16 cellular contexts compared by ENCODE assay signal in genomic region chr3:117141821-117142220, GRCh38.
DNase-seq lines count a peak whose midpoint lies in the region; ATAC-seq and TF ChIP-seq lines count a peak whose summit lies in the region.
"Had no signal": no experiment of that assay in that cellular context is flagged by ENCODE, and none has a peak within 500 bp of the region (broad histone marks: within the 10 kb centered on the region; RNA-seq: fewer than 3 reads in every experiment).

No MANE protein-coding gene starts in this region.

- TF ChIP-seq CTCF in nephron (IDR thresholded peaks at IDR 0.05; ENCODE audit: unreplicated experiment in 3 of 3), result no peak

- H3K4me1 Mint-ChIP-seq in nephron, result peaks cover 39% of the 10 kb centered on the region
- no peaks in the 10 kb centered on the region for H3K4me1 Mint-ChIP-seq in activated T-helper 1 cell treated with anti-CD3 and anti-CD28 coated beads, Interleukin-12 subunit alpha, Interleukin-12 subunit beta, Interleukin-2, Interleukin-4 antibody, amounts not matched to agents 30 ng/mL and 10 ng/mL and 1 ng/mL, durations not matched to agents 14 hours and 24 hours and 36 hours (ENCODE audit: low read depth)
- H3K4me1 Mint-ChIP-seq: CD8-positive, alpha-beta memory T cell had no signal

- peaks cover 4% of the 10 kb centered on the region for H3K27me3 Mint-ChIP-seq in nephron (ENCODE audit: low read depth)
- H3K27me3 Mint-ChIP-seq in activated T-helper 1 cell treated with anti-CD3 and anti-CD28 coated beads, Interleukin-12 subunit alpha, Interleukin-12 subunit beta, Interleukin-2, Interleukin-4 antibody, amounts not matched to agents 30 ng/mL and 10 ng/mL and 1 ng/mL, durations not matched to agents 14 hours and 24 hours and 36 hours (ENCODE audit: insufficient read depth), result no peaks in the 10 kb centered on the region

- no peak for ATAC-seq in GM21786 (IDR thresholded peaks at IDR 0.05; ENCODE audit: unreplicated experiment)

- peak; percentile 3 for DNase-seq in DMS53 (lab: John Stamatoyannopoulos, UW)
- DNase-seq in DMS53 treated with DMSO at 0.1 percent for 48 hours (lab: John Stamatoyannopoulos, UW; ENCODE audit: unreplicated experiment), result no peak
- DNase-seq in NCI-H1092 (lab: John Stamatoyannopoulos, UW), result peak; percentile 35
- DNase-seq in NCI-H748 (lab: John Stamatoyannopoulos, UW; ENCODE audit: unreplicated experiment), result peak; percentile 29
- no peak for DNase-seq in activated T-helper 1 cell treated with anti-CD3 and anti-CD28 coated beads, Interleukin-12 subunit alpha, Interleukin-12 subunit beta, Interleukin-2, Interleukin-4 antibody, amounts not matched to agents 30 ng/mL and 10 ng/mL and 1 ng/mL, durations not matched to agents 14 hours and 24 hours and 36 hours (ENCODE audit: low spot score)
- DNase-seq in stimulated activated CD4-positive, alpha-beta T cell treated with anti-CD3 and anti-CD28 coated beads, Interleukin-2, amount 100 ng/mL, for 24 hours, result no peak
- DNase-seq: CD8-positive, alpha-beta memory T cell; DMS 273 treated with DMSO at 0.1 percent for 48 hours; H7; NCI-H1048; NCI-H2029 treated with DMSO at 0.1 percent for 48 hours; NCI-H446; NCI-H774; PC-9 had no signal

- no peaks in the 10 kb centered on the region for H3K36me3 Mint-ChIP-seq in nephron (ENCODE audit: low read depth)
- H3K36me3 Mint-ChIP-seq in activated T-helper 1 cell treated with anti-CD3 and anti-CD28 coated beads, Interleukin-12 subunit alpha, Interleukin-12 subunit beta, Interleukin-2, Interleukin-4 antibody, amounts not matched to agents 30 ng/mL and 10 ng/mL and 1 ng/mL, durations not matched to agents 14 hours and 24 hours and 36 hours (ENCODE audit: low read depth), result no peaks in the 10 kb centered on the region
- H3K36me3 Mint-ChIP-seq: CD8-positive, alpha-beta memory T cell had no signal

- intact Hi-C loops in activated T-helper 1 cell treated with anti-CD3 and anti-CD28 coated beads, Interleukin-12 subunit alpha, Interleukin-12 subunit beta, Interleukin-2, Interleukin-4 antibody, amounts not matched to agents 30 ng/mL and 10 ng/mL and 1 ng/mL, durations not matched to agents 14 hours and 24 hours and 36 hours (cut with micrococcal nuclease), result no loop called here

- H3K9me3 Mint-ChIP-seq in nephron, result no peaks in the 10 kb centered on the region
- H3K9me3 Mint-ChIP-seq in activated T-helper 1 cell treated with anti-CD3 and anti-CD28 coated beads, Interleukin-12 subunit alpha, Interleukin-12 subunit beta, Interleukin-2, Interleukin-4 antibody, amounts not matched to agents 30 ng/mL and 10 ng/mL and 1 ng/mL, durations not matched to agents 14 hours and 24 hours and 36 hours, result no peaks in the 10 kb centered on the region

- peak overlapping the region; percentile 9 to 37 (median 24) for H3K27ac Mint-ChIP-seq in nephron
- H3K27ac Mint-ChIP-seq in activated T-helper 1 cell treated with anti-CD3 and anti-CD28 coated beads, Interleukin-12 subunit alpha, Interleukin-12 subunit beta, Interleukin-2, Interleukin-4 antibody, amounts not matched to agents 30 ng/mL and 10 ng/mL and 1 ng/mL, durations not matched to agents 14 hours and 24 hours and 36 hours, result no peak overlapping the region

- H3K4me3 Mint-ChIP-seq in nephron, result no peak overlapping the region
- H3K4me3 Mint-ChIP-seq in activated T-helper 1 cell treated with anti-CD3 and anti-CD28 coated beads, Interleukin-12 subunit alpha, Interleukin-12 subunit beta, Interleukin-2, Interleukin-4 antibody, amounts not matched to agents 30 ng/mL and 10 ng/mL and 1 ng/mL, durations not matched to agents 14 hours and 24 hours and 36 hours, result no peak overlapping the region
- H3K4me3 Mint-ChIP-seq: CD8-positive, alpha-beta memory T cell had no signal

Comparison
In these comparisons a context has a peak if more than half of its experiments do, and no peak if none do; other contexts are left out.
1. DNase-seq: peak in DMS53 (single experiment), NCI-H1092 (single experiment) and NCI-H748 (single experiment); none in DMS53 treated with DMSO at 0.1 percent for 48 hours (single experiment), activated T-helper 1 cell treated with anti-CD3 and anti-CD28 coated beads, Interleukin-12 subunit alpha, Interleukin-12 subunit beta, Interleukin-2, Interleukin-4 antibody, amounts not matched to agents 30 ng/mL and 10 ng/mL and 1 ng/mL, durations not matched to agents 14 hours and 24 hours and 36 hours (single experiment) and stimulated activated CD4-positive, alpha-beta T cell treated with anti-CD3 and anti-CD28 coated beads, Interleukin-2, amount 100 ng/mL, for 24 hours (0 of 2).